8 cellular contexts compared by ENCODE assay signal in the genomic region with DNA sequence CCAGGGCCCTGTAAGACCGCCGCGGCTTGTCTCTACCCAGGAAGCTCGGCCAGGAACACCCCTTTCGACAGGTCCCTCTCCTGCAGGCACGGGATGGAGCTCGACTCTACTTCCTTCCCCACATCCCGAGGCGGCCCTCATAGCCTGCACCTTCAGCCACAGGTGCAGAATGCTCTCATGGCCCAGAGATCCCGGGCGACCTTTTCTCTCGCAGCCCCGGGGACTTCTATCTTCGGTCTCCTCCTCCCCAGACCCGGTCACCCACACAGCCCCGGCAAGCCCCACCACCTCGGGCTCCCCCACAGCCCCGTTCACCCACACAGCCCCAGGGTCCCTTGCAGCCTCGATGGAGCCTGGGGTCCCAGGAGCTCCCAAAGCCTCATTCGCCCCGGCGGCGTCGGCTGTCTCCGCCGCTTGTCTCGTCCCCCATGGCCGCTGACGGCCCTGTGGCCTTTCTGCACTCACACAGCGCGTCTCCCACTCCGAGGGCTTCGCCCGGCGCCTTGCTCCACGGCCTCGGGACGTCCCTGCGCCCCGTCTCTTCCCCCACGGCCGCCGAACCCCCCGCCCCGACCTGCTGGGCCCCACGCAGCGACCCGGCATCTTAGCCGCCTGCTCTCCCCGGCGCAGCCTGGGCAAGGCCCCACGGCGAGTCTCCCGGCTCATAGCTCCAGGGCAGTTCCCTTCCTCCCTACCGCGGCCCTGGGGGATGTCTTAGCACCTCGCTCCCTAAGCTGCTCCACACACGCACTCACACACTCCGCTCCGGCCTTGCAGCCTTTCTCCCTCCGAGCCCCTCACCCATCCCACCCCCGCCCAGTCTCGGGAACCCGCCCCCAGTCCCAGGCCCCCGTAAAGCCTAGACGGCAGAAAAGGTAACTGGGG. TPM values are rescaled to one million over a fixed set of nuclear protein-coding genes. Genes with fewer than 3 reads are reported as not detected.
DNase-seq lines count a peak whose midpoint lies in the region; ATAC-seq and TF ChIP-seq lines count a peak whose summit lies in the region.

No MANE protein-coding gene starts in this region.

- H3K27me3 ChIP-seq in lung (ENCODE audit: control insufficient read depth, insufficient read depth) (no peaks in the 10 kb centered on the region), thymus (ENCODE audit: control insufficient read depth, insufficient read depth) (no peaks in the 10 kb centered on the region)

- H3K4me1 ChIP-seq in lung (ENCODE audit: control insufficient read depth in 2 of 2, insufficient read depth in 2 of 2, low read length in 2 of 2): peaks cover 5 to 17% of the 10 kb centered on the region in 2 donors
- H3K4me1 ChIP-seq in thymus (ENCODE audit: control insufficient read depth, insufficient read depth, low read length): peaks cover 20% of the 10 kb centered on the region

- H3K4me3 ChIP-seq in GM12875 (ENCODE audit: low read depth, low read length) (peak overlapping the region; percentile 69), lung (peak overlapping the region; percentile 83), thymus (ENCODE audit: low read length) (peak overlapping the region; percentile 75)

- no peak for TF ChIP-seq CTCF in GM12875 (IDR thresholded peaks at IDR 0.05; ENCODE audit: borderline replicate concordance, insufficient read depth, low read depth, low read length)
- no peak for TF ChIP-seq CTCF in lung (IDR thresholded peaks at IDR 0.05; ENCODE audit: control extremely low read depth, extremely low read depth)

- ATAC-seq in HG03025 (IDR thresholded peaks at IDR 0.05; ENCODE audit: low FRiP score, unreplicated experiment) (peak; percentile 11), SK-N-SH treated with all-trans-retinoic acid at 6 μM for 48 hours (peak; percentile 73), lung (ENCODE audit: insufficient read depth, low FRiP score) (peak; percentile 5), GM21381 (IDR thresholded peaks at IDR 0.05; ENCODE audit: unreplicated experiment) (no peak)

- H3K36me3 ChIP-seq in lung (ENCODE audit: control insufficient read depth in 2 of 2, insufficient read depth in 2 of 2, low read length in 2 of 2): peaks cover 0 to 7% of the 10 kb centered on the region in 2 donors
- H3K36me3 ChIP-seq in thymus (ENCODE audit: control insufficient read depth, insufficient read depth): peaks cover 6% of the 10 kb centered on the region

- DNase-seq in ecto neural progenitor cell (ENCODE audit: low spot score): peak; percentile 82
- no peak for DNase-seq in lung (ENCODE audit: low spot score)
- DNase-seq in H4 (ENCODE audit: low spot score): no peak

- WGBS in lung, 2 donors: 0 to 1% methylated on average over 63 to 66 of the region's 66 CpGs
- WGBS in thymus: under 1% methylated on average over 66 of the region's 66 CpGs

- H3K9me3 ChIP-seq in lung (ENCODE audit: control insufficient read depth in 2 of 2, insufficient read depth in 1 of 2, low read length in 1 of 2) (no peaks in the 10 kb centered on the region), thymus (ENCODE audit: control insufficient read depth) (no peaks in the 10 kb centered on the region)

- H3K27ac ChIP-seq in lung (ENCODE audit: low read depth in 1 of 2, low read length in 1 of 2) (peak overlapping the region; percentile 90 to 91), thymus (ENCODE audit: low read depth) (peak overlapping the region; percentile 89)

TF ChIP-seq in SK-N-SH treated with all-trans-retinoic acid at 6 μM for 48 hours, 23 proteins besides CTCF, POLR2A, EP300 and RAD21:
- TF ChIP-seq GLIS3 (CRISPR knock-in tag; IDR thresholded peaks at IDR 0.05) (no peak), CSDC2 (CRISPR knock-in tag; IDR thresholded peaks at IDR 0.05) (no peak), TCF4 (CRISPR knock-in tag; IDR thresholded peaks at IDR 0.05; ENCODE audit: borderline replicate concordance) (no peak), ARNTL (CRISPR knock-in tag; IDR thresholded peaks at IDR 0.05; ENCODE audit: borderline replicate concordance, low read depth) (no peak), ZFP30 (CRISPR knock-in tag; IDR thresholded peaks at IDR 0.05) (no peak), ZNF565 (CRISPR knock-in tag; conservative IDR thresholded peaks at IDR 0.05; ENCODE audit: low read depth) (no peak), BACH2 (CRISPR knock-in tag; IDR thresholded peaks at IDR 0.05; ENCODE audit: borderline replicate concordance) (no peak), ESRRG (CRISPR knock-in tag; IDR thresholded peaks at IDR 0.05) (no peak), RARB (CRISPR knock-in tag; IDR thresholded peaks at IDR 0.05) (no peak), OSR1 (CRISPR knock-in tag; IDR thresholded peaks at IDR 0.05) (no peak)
- TF ChIP-seq, protein P1, sequence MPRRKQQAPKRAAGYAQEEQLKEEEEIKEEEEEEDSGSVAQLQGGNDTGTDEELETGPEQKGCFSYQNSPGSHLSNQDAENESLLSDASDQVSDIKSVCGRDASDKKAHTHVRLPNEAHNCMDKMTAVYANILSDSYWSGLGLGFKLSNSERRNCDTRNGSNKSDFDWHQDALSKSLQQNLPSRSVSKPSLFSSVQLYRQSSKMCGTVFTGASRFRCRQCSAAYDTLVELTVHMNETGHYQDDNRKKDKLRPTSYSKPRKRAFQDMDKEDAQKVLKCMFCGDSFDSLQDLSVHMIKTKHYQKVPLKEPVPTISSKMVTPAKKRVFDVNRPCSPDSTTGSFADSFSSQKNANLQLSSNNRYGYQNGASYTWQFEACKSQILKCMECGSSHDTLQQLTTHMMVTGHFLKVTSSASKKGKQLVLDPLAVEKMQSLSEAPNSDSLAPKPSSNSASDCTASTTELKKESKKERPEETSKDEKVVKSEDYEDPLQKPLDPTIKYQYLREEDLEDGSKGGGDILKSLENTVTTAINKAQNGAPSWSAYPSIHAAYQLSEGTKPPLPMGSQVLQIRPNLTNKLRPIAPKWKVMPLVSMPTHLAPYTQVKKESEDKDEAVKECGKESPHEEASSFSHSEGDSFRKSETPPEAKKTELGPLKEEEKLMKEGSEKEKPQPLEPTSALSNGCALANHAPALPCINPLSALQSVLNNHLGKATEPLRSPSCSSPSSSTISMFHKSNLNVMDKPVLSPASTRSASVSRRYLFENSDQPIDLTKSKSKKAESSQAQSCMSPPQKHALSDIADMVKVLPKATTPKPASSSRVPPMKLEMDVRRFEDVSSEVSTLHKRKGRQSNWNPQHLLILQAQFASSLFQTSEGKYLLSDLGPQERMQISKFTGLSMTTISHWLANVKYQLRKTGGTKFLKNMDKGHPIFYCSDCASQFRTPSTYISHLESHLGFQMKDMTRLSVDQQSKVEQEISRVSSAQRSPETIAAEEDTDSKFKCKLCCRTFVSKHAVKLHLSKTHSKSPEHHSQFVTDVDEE (CRISPR knock-in tag; IDR thresholded peaks at IDR 0.05): no peak
- TF ChIP-seq, protein P2, sequence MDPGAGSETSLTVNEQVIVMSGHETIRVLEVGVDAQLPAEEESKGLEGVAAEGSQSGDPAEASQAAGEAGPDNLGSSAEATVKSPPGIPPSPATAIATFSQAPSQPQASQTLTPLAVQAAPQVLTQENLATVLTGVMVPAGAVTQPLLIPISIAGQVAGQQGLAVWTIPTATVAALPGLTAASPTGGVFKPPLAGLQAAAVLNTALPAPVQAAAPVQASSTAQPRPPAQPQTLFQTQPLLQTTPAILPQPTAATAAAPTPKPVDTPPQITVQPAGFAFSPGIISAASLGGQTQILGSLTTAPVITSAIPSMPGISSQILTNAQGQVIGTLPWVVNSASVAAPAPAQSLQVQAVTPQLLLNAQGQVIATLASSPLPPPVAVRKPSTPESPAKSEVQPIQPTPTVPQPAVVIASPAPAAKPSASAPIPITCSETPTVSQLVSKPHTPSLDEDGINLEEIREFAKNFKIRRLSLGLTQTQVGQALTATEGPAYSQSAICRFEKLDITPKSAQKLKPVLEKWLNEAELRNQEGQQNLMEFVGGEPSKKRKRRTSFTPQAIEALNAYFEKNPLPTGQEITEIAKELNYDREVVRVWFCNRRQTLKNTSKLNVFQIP (CRISPR knock-in tag; IDR thresholded peaks at IDR 0.05; ENCODE audit: borderline replicate concordance, low read depth): no peak
- TF ChIP-seq, protein P3, sequence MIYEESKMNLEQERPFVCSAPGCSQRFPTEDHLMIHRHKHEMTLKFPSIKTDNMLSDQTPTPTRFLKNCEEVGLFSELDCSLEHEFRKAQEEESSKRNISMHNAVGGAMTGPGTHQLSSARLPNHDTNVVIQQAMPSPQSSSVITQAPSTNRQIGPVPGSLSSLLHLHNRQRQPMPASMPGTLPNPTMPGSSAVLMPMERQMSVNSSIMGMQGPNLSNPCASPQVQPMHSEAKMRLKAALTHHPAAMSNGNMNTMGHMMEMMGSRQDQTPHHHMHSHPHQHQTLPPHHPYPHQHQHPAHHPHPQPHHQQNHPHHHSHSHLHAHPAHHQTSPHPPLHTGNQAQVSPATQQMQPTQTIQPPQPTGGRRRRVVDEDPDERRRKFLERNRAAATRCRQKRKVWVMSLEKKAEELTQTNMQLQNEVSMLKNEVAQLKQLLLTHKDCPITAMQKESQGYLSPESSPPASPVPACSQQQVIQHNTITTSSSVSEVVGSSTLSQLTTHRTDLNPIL (CRISPR knock-in tag; IDR thresholded peaks at IDR 0.05; ENCODE audit: low read depth): no peak

RNA-seq across cellular contexts. Expression of a gene that starts 0.6 kb away (rescaled TPM):
- 10 to 100 TPM; 19.0 to 31.9 TPM for total RNA-seq in lung
- polyA plus RNA-seq in lung (1 to 10 TPM; 5.3 to 6.7 TPM), thymus (10.8 TPM)
- 6.6 and 6.7 TPM in 2 replicates for total RNA-seq in H4 (2014; rRNA removed; shearing (Covaris generic))

RNA-seq across cellular contexts. Expression of a gene that starts 1.0 kb away (rescaled TPM):
- 10 to 100 TPM; 33.1 to 78.1 TPM for total RNA-seq in lung
- 100 to 1,000 TPM; 186 to 255 TPM for polyA plus RNA-seq in lung
- 117 TPM for polyA plus RNA-seq in thymus
- 192 and 303 TPM in 2 replicates for total RNA-seq in H4 (2014; rRNA removed; shearing (Covaris generic))

RNA-seq across cellular contexts. Expression of a gene that starts 11.5 kb away (rescaled TPM):
- 10 to 100 TPM; 16.6 to 18.1 TPM for total RNA-seq in lung
- polyA plus RNA-seq in lung (10 to 100 TPM; 20.4 to 27.7 TPM), thymus (29.4 TPM)
- total RNA-seq in H4 (2014; rRNA removed; shearing (Covaris generic)): 16.3 and 19.2 TPM in 2 replicates

RNA-seq across cellular contexts. Expression of a gene that starts 11.7 kb away (rescaled TPM):
- 1 to 10 TPM; 1.5 to 2.4 TPM for total RNA-seq in lung
- polyA plus RNA-seq in lung (1 to 10 TPM; 1.6 to 3.6 TPM), thymus (5.2 TPM)
- 0.29 TPM in 1 of 2 replicates, not detected in the other for total RNA-seq in H4 (2014; rRNA removed; shearing (Covaris generic))
